ENCODE assay signal across 8 cellular contexts in genomic region chr1:1115830-1116700, GRCh38. TPM values are rescaled to one million over a fixed set of nuclear protein-coding genes. Genes with fewer than 3 reads are reported as not detected.
DNase-seq lines count a peak whose midpoint lies in the region; ATAC-seq, FAIRE-seq and TF ChIP-seq lines count a peak whose summit lies in the region.

Gene C1orf159, minus strand, starts transcription at chr1:1116089. Its CDS starts 24,546 bp downstream, at chr1:1091543.

- H3K4me3 ChIP-seq in GM12864 (ENCODE audit: low read depth, low read length), result peak within 1 kb of the TSS; percentile 68
- H3K4me3 ChIP-seq in cardiac muscle cell, result peak within 1 kb of the TSS; percentile 65
- H3K4me3 ChIP-seq in pancreas, result peak within 1 kb of the TSS; percentile 77 to 87 (median 85)
- H3K4me3 ChIP-seq in tibial nerve, result peak within 1 kb of the TSS; percentile 68 to 99 (median 86)

- intact Hi-C loops in pancreas (cut with DNase I), result loop anchor here in 1 of 3 donors (10.0 kb wide), 1 partner anchor 81 kb away; no protein-coding TSS in a partner anchor

- 0 to 1% methylated on average over 92 to 124 of the region's 124 CpGs for WGBS in pancreas, 2 donors
- 0 to 1% methylated on average over 22 to 56 of the region's 124 CpGs for WGBS in tibial nerve, 2 donors

- TF ChIP-seq POLR2A in tibial nerve (IDR thresholded peaks at IDR 0.05), result no peak

- TF ChIP-seq EP300 in tibial nerve (IDR thresholded peaks at IDR 0.05), result peak; percentile 44 to 59

- peak; percentile 88 for DNase-seq in GM12864 (ENCODE audit: low read depth)
- peak; percentile 98 to 99 (median 99) for DNase-seq in NCI-H1417 (lab: John Stamatoyannopoulos, UW)
- DNase-seq in SW480 (ENCODE audit: low spot score), result peak; percentile 98
- DNase-seq in activated naive CD8-positive, alpha-beta T cell treated with anti-CD3 and anti-CD28 coated beads, Interleukin-2, amount 50 U/mL, for 16 hours (ENCODE audit: low read depth, low spot score), result peak; percentile 99
- DNase-seq in cardiac muscle cell (ENCODE audit: low read depth in 1 of 2, low spot score in 1 of 2), result peak; percentile 99
- peak; percentile 98 to 100 (median 99) for DNase-seq in pancreas
- DNase-seq in tibial nerve (ENCODE audit: low spot score in 2 of 2), result peak; percentile 97 to 98

- H3K27me3 ChIP-seq in cardiac muscle cell (peaks cover 42% of the 10 kb centered on the region), pancreas (no peaks in the 10 kb centered on the region), tibial nerve (peaks cover 0 to 7% of the 10 kb centered on the region in 2 donors)

- TF ChIP-seq CTCF in GM12864 (IDR thresholded peaks at IDR 0.05; ENCODE audit: low read depth, low read length, missing control alignments) (no peak), cardiac muscle cell (IDR thresholded peaks at IDR 0.05; ENCODE audit: low read depth, low read length) (no peak), pancreas (IDR thresholded peaks at IDR 0.05) (no peak), tibial nerve (IDR thresholded peaks at IDR 0.05) (peak in 2 of 5 experiments; percentile 50 to 58)

- H3K9me3 ChIP-seq in cardiac muscle cell (ENCODE audit: low read depth) (no peaks in the 10 kb centered on the region), pancreas (no peaks in the 10 kb centered on the region), tibial nerve (peaks cover 0 to 9% (median 0%) of the 10 kb centered on the region in 4 donors)

- H3K4me1 ChIP-seq in cardiac muscle cell (ENCODE audit: low read depth) (no peaks in the 10 kb centered on the region), pancreas (no peaks in the 10 kb centered on the region), tibial nerve (peaks cover 0 to 21% (median 3%) of the 10 kb centered on the region in 4 donors)

- H3K27ac ChIP-seq in cardiac muscle cell (no peak within 1 kb of the TSS), pancreas (peak within 1 kb of the TSS in 3 of 4 donors; percentile 28 to 47 (median 44)), tibial nerve (peak within 1 kb of the TSS; percentile 67 to 88 (median 76))

- no peak for FAIRE-seq in pancreas (lab: Jason Lieb, UNC)

- H3K36me3 ChIP-seq in cardiac muscle cell (no peaks in the 10 kb centered on the region), pancreas (no peaks in the 10 kb centered on the region), tibial nerve (peaks cover 0 to 27% (median 0%) of the 10 kb centered on the region in 3 donors)

- ATAC-seq in HG02759 (IDR thresholded peaks at IDR 0.05; ENCODE audit: unreplicated experiment) (peak; percentile 93), pancreas (peak; percentile 96 to 99 (median 98))

RNA-seq across cellular contexts. Expression of gene C1orf159, which starts in this region (rescaled TPM):
- total RNA-seq in cardiac muscle cell, result 21.8 and 36.2 TPM in 2 replicates
- 17.7 and 21.7 TPM in 2 replicates for polyA plus RNA-seq in cardiac muscle cell
- 1 to 10 TPM; 3.0 to 6.7 (median 4.0) TPM for total RNA-seq in pancreas
- 10 to 100 TPM; 20.9 to 30.7 TPM for polyA plus RNA-seq in pancreas
- 10 to 100 TPM; 18.4 to 29.4 (median 23.1) TPM for total RNA-seq in tibial nerve
